Comparison of ENCODE assay signal across 17 cellular contexts in genomic region chr7:127948312-127948711, GRCh38.
DNase-seq lines count a peak whose midpoint lies in the region; ATAC-seq, FAIRE-seq and TF ChIP-seq lines count a peak whose summit lies in the region.
"Had no signal": no experiment of that assay in that cellular context is flagged by ENCODE, and none has a peak within 500 bp of the region (broad histone marks: within the 10 kb centered on the region; RNA-seq: fewer than 3 reads in every experiment).

No MANE protein-coding gene starts in this region.

- peak; percentile 77 for FAIRE-seq in D721Med (lab: Jason Lieb, UNC)
- FAIRE-seq: A204.1, GM12878, GM19239 had no signal

- H3K36me3 Mint-ChIP-seq in activated T-helper 17 cell treated with anti-CD3 and anti-CD28 coated beads, Interleukin-2, amount 50 U/mL, for 72 hours (ENCODE audit: low read depth): peaks cover 78% of the 10 kb centered on the region

- DNase-seq in D721Med (ENCODE audit: insufficient read length, low spot score) (no peak), NCI-H82 (lab: John Stamatoyannopoulos, UW) (peak; percentile 99), NCI-H526 treated with DMSO at 0.1 percent for 48 hours (lab: John Stamatoyannopoulos, UW) (no peak), GM13977 (ENCODE audit: low spot score) (no peak), DMS79 (lab: John Stamatoyannopoulos, UW) (no peak)
- DNase-seq: ACHN; BE2C; CD4-positive, alpha-beta memory T cell; DND-41; EL; HCEC 1CT had no signal

- no peaks in the 10 kb centered on the region for H3K9me3 Mint-ChIP-seq in activated T-helper 17 cell treated with anti-CD3 and anti-CD28 coated beads, Interleukin-2, amount 50 U/mL, for 72 hours
- H3K9me3 Mint-ChIP-seq: CD14-positive monocyte; CD4-positive, alpha-beta memory T cell had no signal

- no peak overlapping the region for H3K27ac Mint-ChIP-seq in activated T-helper 17 cell treated with anti-CD3 and anti-CD28 coated beads, Interleukin-2, amount 50 U/mL, for 72 hours

- H3K27me3 Mint-ChIP-seq in activated T-helper 17 cell treated with anti-CD3 and anti-CD28 coated beads, Interleukin-2, amount 50 U/mL, for 72 hours: no peaks in the 10 kb centered on the region
- H3K27me3 Mint-ChIP-seq: CD4-positive, alpha-beta memory T cell had no signal

- TF ChIP-seq CTCF in D721Med (IDR thresholded peaks at IDR 0.05; ENCODE audit: insufficient read depth, missing control alignments): no peak
- TF ChIP-seq CTCF in GM13977 (IDR thresholded peaks at IDR 0.05; ENCODE audit: extremely low read depth, insufficient read depth, missing control alignments): no peak

- in situ Hi-C loops in GM13977 (cut with MboI; ENCODE audit: low pct_unique_long_range_greater_than_20kb, low sequenced_read_pairs, unreplicated experiment): no loop called here

- no peak overlapping the region for H3K4me3 Mint-ChIP-seq in activated T-helper 17 cell treated with anti-CD3 and anti-CD28 coated beads, Interleukin-2, amount 50 U/mL, for 72 hours
- H3K4me3 Mint-ChIP-seq: CD14-positive monocyte; CD4-positive, alpha-beta memory T cell had no signal

- peaks cover 10% of the 10 kb centered on the region for H3K4me1 Mint-ChIP-seq in activated T-helper 17 cell treated with anti-CD3 and anti-CD28 coated beads, Interleukin-2, amount 50 U/mL, for 72 hours

- no peak for ATAC-seq in SK-N-SH treated with all-trans-retinoic acid at 6 μM for 48 hours
- no peak for ATAC-seq in activated T-helper 17 cell treated with anti-CD3 and anti-CD28 coated beads, Interleukin-2, amount 50 U/mL, for 72 hours (replicated peaks)
- ATAC-seq: GM12878 had no signal

TF ChIP-seq in SK-N-SH treated with all-trans-retinoic acid at 6 μM for 48 hours, 23 proteins besides CTCF, POLR2A, EP300 and RAD21:
- no peak for TF ChIP-seq TOX (CRISPR knock-in tag; IDR thresholded peaks at IDR 0.05; ENCODE audit: borderline replicate concordance)
- peak; percentile 49 for TF ChIP-seq ISL1 (CRISPR knock-in tag; IDR thresholded peaks at IDR 0.05)
